Comparison of ENCODE assay signal across 23 cellular contexts in the genomic region with DNA sequence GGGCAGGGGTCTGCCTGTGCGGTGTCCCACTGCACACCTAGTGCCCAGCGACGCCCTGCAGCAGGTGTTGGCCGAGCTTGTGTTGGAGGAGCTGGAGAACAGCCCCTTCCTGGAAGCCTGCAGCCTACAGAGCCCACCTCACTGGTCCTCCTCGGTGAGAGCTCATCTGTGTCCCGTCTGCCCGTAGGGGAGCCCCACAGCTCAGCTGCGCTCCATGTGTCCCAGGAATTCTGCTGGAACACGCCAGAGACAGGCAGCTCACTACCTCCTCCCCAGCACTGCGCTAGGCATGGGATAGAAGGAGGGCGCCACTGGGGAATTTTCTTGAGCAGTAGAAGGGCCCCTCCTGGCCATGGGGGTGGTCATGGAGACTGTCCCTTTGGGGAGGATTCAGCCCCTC.
"Had no signal": no experiment of that assay in that cellular context is flagged by ENCODE, and none has a peak within 500 bp of the region (broad histone marks: within the 10 kb centered on the region; RNA-seq: fewer than 3 reads in every experiment).

No MANE protein-coding gene starts in this region.

- H3K9me3 ChIP-seq: SJSA1 had no signal

- DNase-seq: KBM-7, NCI-H1092, NCI-H1105 treated with DMSO at 0.1 percent for 48 hours, NCI-H1417 treated with DMSO at 0.1 percent for 48 hours, NCI-H146, NCI-H187, NCI-H2029, NCI-H2081 treated with DMSO at 0.1 percent for 48 hours, NCI-H2171, NCI-H226, NCI-H446, NCI-H510A, NCI-H524 treated with DMSO at 0.1 percent for 48 hours, NCI-H69, NCI-H774, Right ventricle myocardium superior, RPMI8226, SIG-M5 had no signal

- H3K4me3 ChIP-seq: SJSA1, SK-N-MC had no signal

- H3K27me3 ChIP-seq: SJSA1 had no signal

- FAIRE-seq: HTR-8/SVneo, RCC 7860 had no signal

- H3K27ac ChIP-seq: HL-60, SJSA1, SK-N-MC had no signal

- H3K36me3 ChIP-seq: SJSA1 had no signal

- H3K4me1 ChIP-seq: SJSA1 had no signal
